8 cellular contexts compared by ENCODE assay signal in the genomic region with DNA sequence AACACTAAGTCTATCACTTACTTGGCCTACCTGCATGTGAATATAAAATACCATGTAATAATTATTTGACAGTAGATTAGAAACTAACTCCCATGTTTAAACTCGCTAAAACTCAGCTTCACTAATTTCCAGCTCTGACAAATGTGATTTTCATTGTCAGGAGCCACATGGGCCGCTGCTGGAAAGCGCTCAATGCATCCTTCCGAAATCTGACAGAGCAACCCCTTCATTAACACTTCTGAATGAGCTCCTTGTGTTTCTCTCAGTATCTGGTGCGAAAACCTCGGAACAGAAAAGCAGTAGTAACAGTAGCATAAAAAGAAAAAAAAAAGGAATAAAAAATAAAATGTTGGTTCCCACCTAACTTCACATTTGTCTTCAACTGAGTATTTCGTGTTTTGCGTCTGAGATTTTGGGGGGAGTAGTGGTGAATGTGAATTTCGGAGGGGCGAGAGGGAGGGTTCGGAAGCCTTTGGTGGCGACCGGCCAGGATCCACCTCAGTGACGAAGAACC. TPM values are rescaled to one million over a fixed set of nuclear protein-coding genes. Genes with fewer than 3 reads are reported as not detected.
DNase-seq lines count a peak whose midpoint lies in the region; ATAC-seq and TF ChIP-seq lines count a peak whose summit lies in the region.

No MANE protein-coding gene starts in this region.

- H3K9me3 Mint-ChIP-seq in CD4-positive, alpha-beta memory T cell, result no peaks in the 10 kb centered on the region

- ATAC-seq in aorta (ENCODE audit: low FRiP score), result no peak

- peak overlapping the region; percentile 93 for H3K27ac ChIP-seq in CD4-positive, alpha-beta memory T cell (ENCODE audit: low read depth, low read length)
- H3K27ac ChIP-seq in mesodermal cell (ENCODE audit: low read depth, low read length, severe bottlenecking) (peak overlapping the region; percentile 92), aorta (ENCODE audit: low read depth in 1 of 2, low read length in 2 of 2) (peak overlapping the region; percentile 63 to 84)

- H3K27me3 ChIP-seq in CD4-positive, alpha-beta memory T cell (ENCODE audit: insufficient read depth, low read length), result no peaks in the 10 kb centered on the region
- H3K27me3 ChIP-seq in aorta (ENCODE audit: control insufficient read depth in 1 of 2, insufficient read depth in 2 of 2, low read length in 1 of 2), result no peaks in the 10 kb centered on the region

- peak in 2 of 5 donors; percentile 4 to 7 for DNase-seq in CD4-positive, alpha-beta memory T cell
- DNase-seq in LNCaP clone FGC (ENCODE audit: low read depth) (no peak), cerebellar cortex (ENCODE audit: low spot score) (peak; percentile 49), aorta (no peak), GF-D8 (lab: John Stamatoyannopoulos, UW) (no peak), amniotic stem cell (lab: John Stamatoyannopoulos, UW) (no peak), mesenteric fat pad (ENCODE audit: low spot score) (no peak)

- peak overlapping the region; percentile 82 to 98 (median 95) for H3K4me3 Mint-ChIP-seq in CD4-positive, alpha-beta memory T cell

- H3K9me3 ChIP-seq in CD4-positive, alpha-beta memory T cell (ENCODE audit: control insufficient read depth in 1 of 2, low read length in 2 of 2), result no peaks in the 10 kb centered on the region
- H3K9me3 ChIP-seq in mesodermal cell (ENCODE audit: control insufficient read depth, low read length), result no peaks in the 10 kb centered on the region
- no peaks in the 10 kb centered on the region for H3K9me3 ChIP-seq in aorta (ENCODE audit: control insufficient read depth, low read length)

- peaks cover 11 to 31% (median 18%) of the 10 kb centered on the region in 4 donors for H3K4me1 Mint-ChIP-seq in CD4-positive, alpha-beta memory T cell

- WGBS in mesodermal cell (ENCODE audit: insufficient coverage in 2 of 2), 2 experiments, result 0 to 6% methylated on average over 5 to 8 of the region's 14 CpGs
- WGBS in aorta, 2 donors, result 6 to 11% methylated on average over 14 of the region's 14 CpGs

- no peak for TF ChIP-seq CTCF in LNCaP clone FGC (IDR thresholded peaks at IDR 0.05; ENCODE audit: control insufficient read depth, extremely low read depth, insufficient read depth)

- H3K36me3 Mint-ChIP-seq in CD4-positive, alpha-beta memory T cell, result peaks cover 17 to 27% of the 10 kb centered on the region in 2 donors

- intact Hi-C loops in CD4-positive, alpha-beta memory T cell (cut with micrococcal nuclease), result loop anchor here (1.0 to 5.0 kb wide), 7 partner anchors 74 to 469 kb away; a partner anchor contains a TSS
- intact Hi-C loops in aorta (cut with DNase I), result loop anchor here in 1 of 2 donors (5.0 kb wide), 1 partner anchor 81 kb away; no protein-coding TSS in a partner anchor

- POLR2A ChIA-PET in CD4-positive, alpha-beta memory T cell (lab: Charles Lee; ENCODE audit: partially characterized antibody), result interaction anchor here (2.4 kb wide), 1 partner anchor 74 kb away, joined by 7 read pairs; a partner anchor contains a TSS

- H3K4me1 ChIP-seq in CD4-positive, alpha-beta memory T cell (ENCODE audit: insufficient read depth, low read length), result peaks cover 23% of the 10 kb centered on the region
- H3K4me1 ChIP-seq in mesodermal cell (ENCODE audit: control insufficient read depth, insufficient read depth, low read length, poor library complexity, severe bottlenecking), result peaks cover 2% of the 10 kb centered on the region
- H3K4me1 ChIP-seq in aorta (ENCODE audit: control insufficient read depth in 1 of 2, insufficient read depth in 2 of 2, low read length in 2 of 2), result no peaks in the 10 kb centered on the region

- no peaks in the 10 kb centered on the region for H3K27me3 Mint-ChIP-seq in CD4-positive, alpha-beta memory T cell

- CTCF ChIA-PET in CD4-positive, alpha-beta memory T cell (lab: Charles Lee; ENCODE audit: partially characterized antibody), result interaction anchor here (0.6 to 0.9 kb wide), 4 partner anchors 74 to 120 kb away, joined by 3 to 4 read pairs (median 4); a partner anchor contains a TSS

- peak overlapping the region; percentile 84 to 99 (median 95) for H3K27ac Mint-ChIP-seq in CD4-positive, alpha-beta memory T cell

- peaks cover 7% of the 10 kb centered on the region for H3K36me3 ChIP-seq in CD4-positive, alpha-beta memory T cell (ENCODE audit: insufficient read depth, low read length)
- H3K36me3 ChIP-seq in mesodermal cell (ENCODE audit: control insufficient read depth, insufficient read depth, low read length) (peaks cover 24% of the 10 kb centered on the region), aorta (ENCODE audit: control insufficient read depth in 1 of 2, insufficient read depth in 2 of 2, low read length in 1 of 2) (no peaks in the 10 kb centered on the region)

- H3K4me3 ChIP-seq in CD4-positive, alpha-beta memory T cell (ENCODE audit: low read length in 2 of 2), result peak overlapping the region; percentile 86 to 90
- H3K4me3 ChIP-seq in LNCaP clone FGC (ENCODE audit: low read depth, low read length) (peak overlapping the region; percentile 95), mesodermal cell (ENCODE audit: extremely low read depth, insufficient read depth, low read length, poor library complexity, severe bottlenecking) (peak overlapping the region; percentile 82), aorta (ENCODE audit: low read length in 2 of 2) (peak overlapping the region; percentile 23 to 49)

RNA-seq across cellular contexts. Expression of a gene that starts 0.7 kb away (rescaled TPM):
- total RNA-seq in CD4-positive, alpha-beta memory T cell, result 10 to 100 TPM; 23.6 to 23.9 TPM
- polyA plus RNA-seq in CD4-positive, alpha-beta memory T cell, result 10 to 100 TPM; 58.8 to 66.8 TPM
- 89.6 TPM for polyA plus RNA-seq in mesodermal cell (2013, experiment 1 of 2)
- 78.7 TPM for polyA plus RNA-seq in mesodermal cell (2013, experiment 2 of 2)
- 10 to 100 TPM; 34.8 to 43.7 TPM for total RNA-seq in aorta
- 10 to 100 TPM; 28.6 to 47.8 TPM for polyA plus RNA-seq in aorta
- 110 TPM for total RNA-seq in mesenteric fat pad

RNA-seq across cellular contexts. Expression of a gene that starts 47.4 kb away (rescaled TPM):
- total RNA-seq in CD4-positive, alpha-beta memory T cell, result under 1 TPM; 0.44 to 0.61 TPM
- not detected for polyA plus RNA-seq in CD4-positive, alpha-beta memory T cell
- 6.3 TPM for polyA plus RNA-seq in mesodermal cell (2013, experiment 1 of 2)
- polyA plus RNA-seq in mesodermal cell (2013, experiment 2 of 2), result 2.7 TPM
- 1 to 10 TPM; 2.3 TPM for total RNA-seq in aorta
- polyA plus RNA-seq in aorta, result 1 to 10 TPM in 1 of 2 donors, under 1 TPM in 1; 0.63 to 3.1 TPM
- 1.1 TPM for total RNA-seq in mesenteric fat pad

RNA-seq across cellular contexts. Expression of a gene that starts 55.2 kb away (rescaled TPM):
- under 1 TPM in 1 of 2 experiments, not detected in 1; 0.25 TPM for total RNA-seq in CD4-positive, alpha-beta memory T cell
- not detected for polyA plus RNA-seq in CD4-positive, alpha-beta memory T cell
- polyA plus RNA-seq in mesodermal cell (2013, experiment 1 of 2), result not detected
- polyA plus RNA-seq in mesodermal cell (2013, experiment 2 of 2), result not detected
- 1 to 10 TPM; 1.7 to 4.8 TPM for total RNA-seq in aorta
- polyA plus RNA-seq in aorta, result under 1 TPM in 1 of 2 donors, not detected in 1; 0.38 TPM
- 0.55 TPM for total RNA-seq in mesenteric fat pad

Comparison
In these comparisons a context has a peak if more than half of its experiments do, and no peak if none do; other contexts are left out.
1. H3K4me3 ChIP-seq: peak in every context shown above with its lines; median percentile 95 in LNCaP clone FGC; 88 in CD4-positive, alpha-beta memory T cell; 82 in mesodermal cell; 36 in aorta.